17 cellular contexts compared by ENCODE assay signal in genomic region chr16:2037631-2038358, GRCh38. TPM values are rescaled to one million over a fixed set of nuclear protein-coding genes. Genes with fewer than 3 reads are reported as not detected.
DNase-seq lines count a peak whose midpoint lies in the region; ATAC-seq and TF ChIP-seq lines count a peak whose summit lies in the region.
"Had no signal": no experiment of that assay in that cellular context is flagged by ENCODE, and none has a peak within 500 bp of the region (broad histone marks: within the 10 kb centered on the region; RNA-seq: fewer than 3 reads in every experiment).

No MANE protein-coding gene starts in this region.

- H3K4me1 ChIP-seq in BLaER1, result peaks cover 98% of the 10 kb centered on the region
- H3K4me1 ChIP-seq in ascending aorta, result peaks cover 20 to 38% of the 10 kb centered on the region in 2 donors
- H3K4me1 ChIP-seq in smooth muscle cell (ENCODE audit: low read depth), result peaks cover 21% of the 10 kb centered on the region

- H3K27ac ChIP-seq in BLaER1 (peak overlapping the region; percentile 78), ascending aorta (peak overlapping the region; percentile 83 to 96), layer of hippocampus (ENCODE audit: low read depth, low read length) (peak overlapping the region; percentile 65), smooth muscle cell (ENCODE audit: low read depth) (peak overlapping the region; percentile 73)
- H3K27ac ChIP-seq: foreskin keratinocyte had no signal

- no peaks in the 10 kb centered on the region for H3F3A ChIP-seq in smooth muscle cell (ENCODE audit: low read depth)

- intact Hi-C loops in ascending aorta (cut with DNase I), result no loop called here

- H2AFZ ChIP-seq in smooth muscle cell (ENCODE audit: low read depth), result no peak overlapping the region

- ATAC-seq in HG03520 (IDR thresholded peaks at IDR 0.05; ENCODE audit: unreplicated experiment), result no peak
- ATAC-seq: foreskin keratinocyte had no signal

- H3K4me3 ChIP-seq in BLaER1 (no peak overlapping the region), ascending aorta (no peak overlapping the region), smooth muscle cell (no peak overlapping the region)

- no peaks in the 10 kb centered on the region for H4K20me1 ChIP-seq in BLaER1
- H4K20me1 ChIP-seq in smooth muscle cell (ENCODE audit: low read depth), result no peaks in the 10 kb centered on the region

- WGBS in smooth muscle cell (ENCODE audit: low lambda C conversion rate), result 74% methylated on average over 30 of the region's 30 CpGs

- H3K4me2 ChIP-seq in BLaER1, result peak overlapping the region; percentile 94
- H3K4me2 ChIP-seq in smooth muscle cell, result peak overlapping the region; percentile 40

- H3K36me3 ChIP-seq in BLaER1 (peaks cover 13% of the 10 kb centered on the region), ascending aorta (peaks cover 4 to 15% of the 10 kb centered on the region in 2 donors), smooth muscle cell (ENCODE audit: low read depth) (no peaks in the 10 kb centered on the region)

- DNase-seq in ascending aorta (ENCODE audit: low spot score in 2 of 2), result no peak
- no peak for DNase-seq in smooth muscle cell (lab: John Stamatoyannopoulos, UW; ENCODE audit: unreplicated experiment)
- DNase-seq in activated CD8-positive, alpha-beta memory T cell treated with anti-CD3 and anti-CD28 coated beads, Interleukin-2, amount 50 U/mL, for 48 hours, result no peak
- no peak for DNase-seq in NCI-H345 treated with DMSO at 0.1 percent for 48 hours (lab: John Stamatoyannopoulos, UW; ENCODE audit: unreplicated experiment)
- no peak for DNase-seq in NCI-H1417 treated with DMSO at 0.1 percent for 48 hours (lab: John Stamatoyannopoulos, UW)
- DNase-seq: activated CD4-positive, alpha-beta T cell treated with anti-CD3 and anti-CD28 coated beads for 4 hours; activated T-cell treated with anti-CD3 and anti-CD28 coated beads, Interleukin-2, amount 50 U/mL, for 48 hours; dermis blood vessel endothelial cell; DMS153; foreskin keratinocyte; NCI-H1105; NCI-H510A; T-helper 2 cell had no signal

- H3K9ac ChIP-seq in BLaER1, result peak overlapping the region; percentile 50
- no peak overlapping the region for H3K9ac ChIP-seq in smooth muscle cell (ENCODE audit: low read depth)

- no peak for TF ChIP-seq CTCF in ascending aorta (IDR thresholded peaks at IDR 0.05)
- no peak for TF ChIP-seq CTCF in smooth muscle cell (IDR thresholded peaks at IDR 0.05; ENCODE audit: borderline replicate concordance, insufficient read depth, poor library complexity, severe bottlenecking)

- no peaks in the 10 kb centered on the region for H3K79me2 ChIP-seq in smooth muscle cell (ENCODE audit: low read depth)

- H3K9me3 ChIP-seq in BLaER1, result no peaks in the 10 kb centered on the region
- no peaks in the 10 kb centered on the region for H3K9me3 ChIP-seq in ascending aorta
- no peaks in the 10 kb centered on the region for H3K9me3 ChIP-seq in smooth muscle cell (replicated peaks; ENCODE audit: low read depth)

- H3K27me3 ChIP-seq in BLaER1 (no peaks in the 10 kb centered on the region), ascending aorta (no peaks in the 10 kb centered on the region), layer of hippocampus (ENCODE audit: control insufficient read depth, insufficient read depth, low read length) (no peaks in the 10 kb centered on the region), smooth muscle cell (ENCODE audit: low read depth) (no peaks in the 10 kb centered on the region)
- H3K27me3 ChIP-seq: foreskin keratinocyte had no signal

RNA-seq across cellular contexts. Expression of gene NTHL1, which starts 9.8 kb away (rescaled TPM):
- total RNA-seq in ascending aorta, result 59.5 TPM
- 14.6 and 23.8 TPM in 2 replicates for total RNA-seq in smooth muscle cell
- 36.5 and 39.3 TPM in 2 replicates for polyA plus RNA-seq in smooth muscle cell

RNA-seq across cellular contexts. Expression of gene TSC2, which starts 10.0 kb away (rescaled TPM):
- total RNA-seq in ascending aorta (258 TPM), smooth muscle cell (29.7 and 64.5 TPM in 2 replicates)
- 74.7 and 110 TPM in 2 replicates for polyA plus RNA-seq in smooth muscle cell

RNA-seq across cellular contexts. Expression of gene NHERF2, which starts 11.1 kb away (rescaled TPM):
- total RNA-seq in ascending aorta, result 123 TPM
- total RNA-seq in smooth muscle cell, result 14.4 and 21.8 TPM in 2 replicates
- 40.2 and 56.8 TPM in 2 replicates for polyA plus RNA-seq in smooth muscle cell

RNA-seq across cellular contexts. Expression of gene NPW, which starts 18.2 kb away (rescaled TPM):
- not detected for total RNA-seq in ascending aorta
- total RNA-seq in smooth muscle cell, result 13.1 and 30.9 TPM in 2 replicates
- 185 and 193 TPM in 2 replicates for polyA plus RNA-seq in smooth muscle cell
- total RNA-seq: ureter had no signal

RNA-seq across cellular contexts. Expression of gene ZNF598, which starts 28.2 kb away (rescaled TPM):
- total RNA-seq in ascending aorta, result 31.1 TPM
- 23.2 and 27.2 TPM in 2 replicates for total RNA-seq in smooth muscle cell
- polyA plus RNA-seq in smooth muscle cell, result 27.9 and 32.7 TPM in 2 replicates
